22 cellular contexts compared by ENCODE assay signal in genomic region chr19:8174706-8175105, GRCh38. TPM values are rescaled to one million over a fixed set of nuclear protein-coding genes. Genes with fewer than 3 reads are reported as not detected.
DNase-seq lines count a peak whose midpoint lies in the region; ATAC-seq, FAIRE-seq and TF ChIP-seq lines count a peak whose summit lies in the region.
"Had no signal": no experiment of that assay in that cellular context is flagged by ENCODE, and none has a peak within 500 bp of the region (broad histone marks: within the 10 kb centered on the region; RNA-seq: fewer than 3 reads in every experiment).

No MANE protein-coding gene starts in this region.

- H3K9me2 ChIP-seq in PC-3 (replicated peaks; ENCODE audit: low read length), result no peaks in the 10 kb centered on the region

- H3K4me1 ChIP-seq in PC-3 (ENCODE audit: insufficient read depth, low read length), result no peaks in the 10 kb centered on the region
- H3K4me1 ChIP-seq: BLaER1, heart right ventricle had no signal

- H3F3A ChIP-seq in PC-3 (ENCODE audit: low read length, unreplicated experiment), result no peaks in the 10 kb centered on the region

- H3K9me3 ChIP-seq in PC-3 (ENCODE audit: low read length), result no peaks in the 10 kb centered on the region
- H3K9me3 ChIP-seq in MG63, result no peaks in the 10 kb centered on the region
- H3K9me3 ChIP-seq: BLaER1, heart right ventricle had no signal

- no peak for ATAC-seq in PC-3
- no peak for ATAC-seq in HG03045 (IDR thresholded peaks at IDR 0.05; ENCODE audit: unreplicated experiment)
- ATAC-seq in HG02678 (IDR thresholded peaks at IDR 0.05; ENCODE audit: unreplicated experiment), result no peak
- ATAC-seq: activated T-cell treated with anti-CD3 and anti-CD28 coated beads, Interleukin-2, amount 50 U/mL, for 72 hours; heart right ventricle had no signal

- no peaks in the 10 kb centered on the region for H3K27me3 ChIP-seq in PC-3 (ENCODE audit: low read length)
- no peaks in the 10 kb centered on the region for H3K27me3 ChIP-seq in bronchial epithelial cell (ENCODE audit: control insufficient read depth, insufficient read depth, low read length)
- no peaks in the 10 kb centered on the region for H3K27me3 ChIP-seq in kidney epithelial cell (ENCODE audit: control insufficient read depth, insufficient read depth, low read length)
- H3K27me3 ChIP-seq in MG63, result no peaks in the 10 kb centered on the region; the same call in 1 of the 2 replicates
- H3K27me3 ChIP-seq: BLaER1, heart right ventricle had no signal

- H3K9ac ChIP-seq in PC-3 (ENCODE audit: low read length), result no peak overlapping the region
- H3K9ac ChIP-seq: BLaER1 had no signal

- FAIRE-seq in bronchial epithelial cell (lab: Jason Lieb, UNC), result no peak
- FAIRE-seq: D721Med, GM18507 had no signal

- H3K79me2 ChIP-seq in PC-3 (ENCODE audit: low read length), result no peaks in the 10 kb centered on the region

- intact Hi-C loops in PC-3 (cut with micrococcal nuclease), result no loop called here

- H3K4me2 ChIP-seq in PC-3 (ENCODE audit: low read length), result no peak overlapping the region
- H3K4me2 ChIP-seq: BLaER1 had no signal

- TF ChIP-seq CTCF in PC-3 (conservative IDR thresholded peaks at IDR 0.05; ENCODE audit: low read depth, low read length), result no peak
- no peak for TF ChIP-seq CTCF in bronchial epithelial cell (IDR thresholded peaks at IDR 0.05; ENCODE audit: insufficient read depth, low read length, severe bottlenecking)
- TF ChIP-seq CTCF in kidney epithelial cell (IDR thresholded peaks at IDR 0.05; ENCODE audit: insufficient read depth, low read length, poor library complexity, severe bottlenecking), result no peak

- BruUV-seq in PC-3 (replicated peaks; lab: Mats Ljungman, UMichigan), result no TSS peak

- POLR2A ChIA-PET in PC-3 (lab: Charles Lee; ENCODE audit: unreplicated experiment), result no interaction called here

- DNase-seq in EL (peak; percentile 43), PC-3 (peak; percentile 77), bronchial epithelial cell (ENCODE audit: low read depth) (peak; percentile 60), kidney epithelial cell (ENCODE audit: low read depth) (peak; percentile 85), MG63 (no peak), C1 segment of cervical spinal cord (lab: John Stamatoyannopoulos, UW) (no peak)
- DNase-seq: activated CD4-positive, alpha-beta T cell treated with anti-CD3 and anti-CD28 coated beads for 1 hour; activated naive CD4-positive, alpha-beta T cell treated with anti-CD3 and anti-CD28 coated beads, Interleukin-2, amount 50 U/mL, for 16 hours; activated T-cell treated with anti-CD3 and anti-CD28 coated beads, Interleukin-2, amount 50 U/mL, for 72 hours; aorta; cerebellar nuclear complex; effector memory CD4-positive, alpha-beta T cell; heart right ventricle; KG1; NCI-H1092; NCI-H2029 treated with DMSO at 0.1 percent for 48 hours; nucleus accumbens had no signal

- H2AFZ ChIP-seq in PC-3 (ENCODE audit: low read length), result no peak overlapping the region

- CTCF ChIA-PET in PC-3 (lab: Charles Lee), result interaction anchor here (0.6 kb wide), 1 partner anchor 10 kb away, joined by 6 read pairs; no protein-coding TSS in a partner anchor

- no peak overlapping the region for H3K4me3 ChIP-seq in PC-3 (ENCODE audit: low read length)
- H3K4me3 ChIP-seq in bronchial epithelial cell (ENCODE audit: low read depth, low read length), result no peak overlapping the region
- no peak overlapping the region for H3K4me3 ChIP-seq in kidney epithelial cell (ENCODE audit: low read depth, low read length)
- H3K4me3 ChIP-seq in MG63, result no peak overlapping the region
- H3K4me3 ChIP-seq: BLaER1, heart right ventricle had no signal

- 0 out of 2 replicates have a peak overlapping the region, but pooled peaks have one; percentile 27 for H3K27ac ChIP-seq in PC-3 (ENCODE audit: low read length)
- H3K27ac ChIP-seq: BLaER1, heart right ventricle had no signal

- no peaks in the 10 kb centered on the region for H4K20me1 ChIP-seq in PC-3 (ENCODE audit: low read length)
- H4K20me1 ChIP-seq: BLaER1 had no signal

- H3K36me3 ChIP-seq in PC-3 (ENCODE audit: low read depth, low read length), result no peaks in the 10 kb centered on the region
- H3K36me3 ChIP-seq in bronchial epithelial cell (ENCODE audit: control insufficient read depth, insufficient read depth, low read length), result no peaks in the 10 kb centered on the region
- no peaks in the 10 kb centered on the region for H3K36me3 ChIP-seq in kidney epithelial cell (ENCODE audit: control insufficient read depth, insufficient read depth, low read length)
- H3K36me3 ChIP-seq in MG63, result no peaks in the 10 kb centered on the region
- H3K36me3 ChIP-seq: BLaER1, heart right ventricle had no signal

RNA-seq across cellular contexts. Expression of gene FBN3, which starts 25.3 kb away (rescaled TPM):
- under 0.01 TPM in 2 replicates for total RNA-seq in PC-3 (2014; rRNA removed)
- total RNA-seq in bronchial epithelial cell, result not detected in 2 replicates
- 0.04 and 2.9 TPM in 2 replicates for total RNA-seq in kidney epithelial cell
- not detected in 2 replicates for total RNA-seq in MG63 (2014; rRNA removed; shearing (Covaris generic); ENCODE audit: low replicate concordance)
- total RNA-seq: activated T-cell treated with anti-CD3 and anti-CD28 coated beads, Interleukin-2, amount 50 U/mL, for 72 hours; aorta had no signal

RNA-seq across cellular contexts. Expression of gene CERS4, which starts 34.5 kb away (rescaled TPM):
- total RNA-seq in PC-3 (2014; rRNA removed) (39.3 and 43.9 TPM in 2 replicates), bronchial epithelial cell (2.1 and 7.4 TPM in 2 replicates), kidney epithelial cell (47.4 and 49.8 TPM in 2 replicates)
- 9.9 and 20.3 TPM in 2 replicates for total RNA-seq in MG63 (2014; rRNA removed; shearing (Covaris generic); ENCODE audit: low replicate concordance)

Comparison
In these comparisons a context has a peak if more than half of its experiments do, and no peak if none do; other contexts are left out.
1. DNase-seq: peak in EL (single experiment), PC-3 (single experiment), bronchial epithelial cell (single experiment) and kidney epithelial cell (single experiment); none in MG63 (single experiment) and C1 segment of cervical spinal cord (0 of 14).